Comparison of ENCODE assay signal across 9 cellular contexts in the genomic region with DNA sequence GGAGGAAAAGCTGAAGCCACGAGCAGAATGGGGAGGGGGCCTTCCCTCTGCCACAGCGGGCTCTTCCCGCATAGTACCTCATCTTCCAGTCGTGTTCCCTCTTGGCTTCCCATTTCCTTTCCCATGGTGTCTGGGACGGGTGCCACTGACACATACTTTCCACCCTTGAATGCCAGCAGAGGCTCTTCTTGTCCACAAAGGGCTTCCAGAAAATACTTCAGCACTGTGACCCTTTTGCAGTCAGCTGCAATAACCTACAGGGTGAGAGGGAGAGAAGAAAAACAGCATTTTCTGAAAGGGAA. TPM values are rescaled to one million over a fixed set of nuclear protein-coding genes. Genes with fewer than 3 reads are reported as not detected.
DNase-seq lines count a peak whose midpoint lies in the region; ATAC-seq and TF ChIP-seq lines count a peak whose summit lies in the region.
"Had no signal": no experiment of that assay in that cellular context is flagged by ENCODE, and none has a peak within 500 bp of the region (broad histone marks: within the 10 kb centered on the region; RNA-seq: fewer than 3 reads in every experiment).

No MANE protein-coding gene starts in this region.

- H3K27ac Mint-ChIP-seq in activated naive CD8-positive, alpha-beta T cell treated with anti-CD3 and anti-CD28 coated beads for 36 hours, result peak overlapping the region; percentile 50
- no peak overlapping the region for H3K27ac Mint-ChIP-seq in endodermal cell
- H3K27ac Mint-ChIP-seq: CD4-positive, CD25-positive, alpha-beta regulatory T cell had no signal

- H3K9ac ChIP-seq in parathyroid adenoma, result no peak overlapping the region
- no peak overlapping the region for H3K9ac ChIP-seq in endodermal cell (ENCODE audit: extremely low read depth, low read length, poor library complexity, severe bottlenecking)

- H3K27me3 ChIP-seq in parathyroid adenoma (ENCODE audit: control insufficient read depth, insufficient read depth, low read length) (no peaks in the 10 kb centered on the region), endodermal cell (ENCODE audit: control insufficient read depth, insufficient read depth, low read length, poor library complexity, severe bottlenecking) (no peaks in the 10 kb centered on the region)

- H3K4me1 ChIP-seq in parathyroid adenoma, result peaks cover 27% of the 10 kb centered on the region
- H3K4me1 ChIP-seq in endodermal cell (ENCODE audit: control insufficient read depth, insufficient read depth, low read length), result peaks cover 22% of the 10 kb centered on the region

- H3K4me3 ChIP-seq in parathyroid adenoma (ENCODE audit: low read depth, low read length), result no peak overlapping the region
- no peak overlapping the region for H3K4me3 ChIP-seq in endodermal cell (ENCODE audit: low read length)

- no peaks in the 10 kb centered on the region for H3K27me3 Mint-ChIP-seq in activated naive CD8-positive, alpha-beta T cell treated with anti-CD3 and anti-CD28 coated beads for 36 hours
- H3K27me3 Mint-ChIP-seq in endodermal cell (ENCODE audit: insufficient read depth), result no peaks in the 10 kb centered on the region
- H3K27me3 Mint-ChIP-seq: CD4-positive, CD25-positive, alpha-beta regulatory T cell had no signal

- DNase-seq in AG20443 (ENCODE audit: low spot score) (peak; percentile 31), Right ventricle myocardium superior (peak; percentile 76), endodermal cell (no peak), NCI-H2107 treated with DMSO at 0.1 percent for 48 hours (lab: John Stamatoyannopoulos, UW; ENCODE audit: unreplicated experiment) (no peak), CD1c-positive myeloid dendritic cell (ENCODE audit: extremely low spot score) (no peak), C1 segment of cervical spinal cord (lab: John Stamatoyannopoulos, UW) (no peak)
- DNase-seq in activated naive CD8-positive, alpha-beta T cell treated with anti-CD3 and anti-CD28 coated beads for 36 hours, result no peak
- DNase-seq: CD4-positive, CD25-positive, alpha-beta regulatory T cell had no signal

- WGBS in endodermal cell (ENCODE audit: insufficient coverage in 1 of 2, insufficient read length in 1 of 2), 2 experiments, result 86 to 90% methylated on average over 2 to 5 of the region's 5 CpGs

- H3K4me3 Mint-ChIP-seq in activated naive CD8-positive, alpha-beta T cell treated with anti-CD3 and anti-CD28 coated beads for 36 hours, result no peak overlapping the region
- no peak overlapping the region for H3K4me3 Mint-ChIP-seq in endodermal cell

- ATAC-seq in Right ventricle myocardium superior (ENCODE audit: poor library complexity), result peak; percentile 48

- no peaks in the 10 kb centered on the region for H3K9me3 ChIP-seq in parathyroid adenoma (ENCODE audit: control insufficient read depth, low read length)
- H3K9me3 ChIP-seq in endodermal cell (ENCODE audit: control insufficient read depth, low read length), result no peaks in the 10 kb centered on the region

- H3K79me2 ChIP-seq in parathyroid adenoma, result no peaks in the 10 kb centered on the region

- H3K27ac ChIP-seq in parathyroid adenoma (peak overlapping the region; percentile 75), endodermal cell (ENCODE audit: low read depth, low read length) (no peak overlapping the region)

- H3K9me3 Mint-ChIP-seq in activated naive CD8-positive, alpha-beta T cell treated with anti-CD3 and anti-CD28 coated beads for 36 hours, result no peaks in the 10 kb centered on the region
- no peaks in the 10 kb centered on the region for H3K9me3 Mint-ChIP-seq in endodermal cell
- H3K9me3 Mint-ChIP-seq: CD4-positive, CD25-positive, alpha-beta regulatory T cell had no signal

- H3K36me3 ChIP-seq in parathyroid adenoma (ENCODE audit: control insufficient read depth, insufficient read depth, low read length) (no peaks in the 10 kb centered on the region), endodermal cell (ENCODE audit: control insufficient read depth, insufficient read depth, low read length) (peaks cover 52% of the 10 kb centered on the region)

- H3K4me2 ChIP-seq in parathyroid adenoma (ENCODE audit: low read length), result no peak overlapping the region

- intact Hi-C loops in Right ventricle myocardium superior (cut with DNase I), result loop anchor here (10.0 kb wide), 1 partner anchor 89 kb away; no protein-coding TSS in a partner anchor

- peaks cover 45% of the 10 kb centered on the region for H3K36me3 Mint-ChIP-seq in activated naive CD8-positive, alpha-beta T cell treated with anti-CD3 and anti-CD28 coated beads for 36 hours
- peaks cover 36% of the 10 kb centered on the region for H3K36me3 Mint-ChIP-seq in endodermal cell (ENCODE audit: low read depth)

- no peak overlapping the region for H2AFZ ChIP-seq in parathyroid adenoma

- H3K4me1 Mint-ChIP-seq in activated naive CD8-positive, alpha-beta T cell treated with anti-CD3 and anti-CD28 coated beads for 36 hours, result peaks cover 59% of the 10 kb centered on the region
- H3K4me1 Mint-ChIP-seq in endodermal cell, result peaks cover 43% of the 10 kb centered on the region

- TF ChIP-seq CTCF in parathyroid adenoma (IDR thresholded peaks at IDR 0.05) (no peak), endodermal cell (conservative IDR thresholded peaks at IDR 0.05) (no peak)

RNA-seq across cellular contexts. Expression of a gene that starts 30.7 kb away (rescaled TPM):
- 10 to 100 TPM; 36.7 to 37.8 TPM for total RNA-seq in activated naive CD8-positive, alpha-beta T cell treated with anti-CD3 and anti-CD28 coated beads for 36 hours
- 19.3 TPM for total RNA-seq in Right ventricle myocardium superior
- under 1 TPM; 0.13 to 0.57 TPM for total RNA-seq in endodermal cell
- polyA plus RNA-seq in endodermal cell (2013, experiment 1 of 2), result 0.64 TPM
- 0.21 TPM for polyA plus RNA-seq in endodermal cell (2013, experiment 2 of 2)

RNA-seq across cellular contexts. Expression of a gene that starts 43.8 kb away (rescaled TPM):
- 10 to 100 TPM; 38.4 to 39.0 TPM for total RNA-seq in activated naive CD8-positive, alpha-beta T cell treated with anti-CD3 and anti-CD28 coated beads for 36 hours
- total RNA-seq in Right ventricle myocardium superior, result 13.7 TPM
- 10 to 100 TPM; 19.8 to 27.5 TPM for total RNA-seq in endodermal cell
- 24.3 TPM for polyA plus RNA-seq in endodermal cell (2013, experiment 1 of 2)
- 24.8 TPM for polyA plus RNA-seq in endodermal cell (2013, experiment 2 of 2)

RNA-seq across cellular contexts. Expression of a gene that starts 55.6 kb away (rescaled TPM):
- 10 to 100 TPM; 34.7 to 35.3 TPM for total RNA-seq in activated naive CD8-positive, alpha-beta T cell treated with anti-CD3 and anti-CD28 coated beads for 36 hours
- 26.8 TPM for total RNA-seq in Right ventricle myocardium superior
- 10 to 100 TPM; 31.1 to 48.3 TPM for total RNA-seq in endodermal cell
- 34.4 TPM for polyA plus RNA-seq in endodermal cell (2013, experiment 1 of 2)
- 26.5 TPM for polyA plus RNA-seq in endodermal cell (2013, experiment 2 of 2)

Comparison
In these comparisons a context has a peak if more than half of its experiments do, and no peak if none do; other contexts are left out.
1. DNase-seq: peak in AG20443 (single experiment) and Right ventricle myocardium superior (single experiment); none in activated naive CD8-positive, alpha-beta T cell treated with anti-CD3 and anti-CD28 coated beads for 36 hours (single experiment), endodermal cell (single experiment), NCI-H2107 treated with DMSO at 0.1 percent for 48 hours (single experiment), CD1c-positive myeloid dendritic cell (single experiment) and C1 segment of cervical spinal cord (0 of 14).
2. RNA of a gene that starts 30.7 kb away (total RNA-seq): 36.7 to 37.8 TPM in activated naive CD8-positive, alpha-beta T cell treated with anti-CD3 and anti-CD28 coated beads for 36 hours and 19.3 TPM in Right ventricle myocardium superior (single experiment); 0.13 to 0.57 TPM in endodermal cell; every median in the first group is over 10 times any median in the second.